1 cellular context compared by ENCODE assay signal in genomic region chr22:45314789-45315188, GRCh38.
TF ChIP-seq lines count a peak whose summit lies in the region.

No MANE protein-coding gene starts in this region.

TF ChIP-seq in K562, 482 proteins besides CTCF, POLR2A, EP300 and RAD21:
- TF ChIP-seq TEAD4 (IDR thresholded peaks at IDR 0.05; ENCODE audit: low read length) (peak; percentile 49), TEAD4 (CRISPR knock-in tag; IDR thresholded peaks at IDR 0.05; ENCODE audit: borderline replicate concordance) (no peak), TCF3 (CRISPR knock-in tag; IDR thresholded peaks at IDR 0.05) (peak; percentile 73), DPF2 (IDR thresholded peaks at IDR 0.05) (0 out of 2 replicates have a peak, but pooled peaks have one; percentile 9), MYC (IDR thresholded peaks at IDR 0.05; ENCODE audit: low read depth, low read length) (peak; percentile 15; the same call in 1 of the 2 replicates), MYC (CRISPR knock-in tag; IDR thresholded peaks at IDR 0.05; ENCODE audit: borderline replicate concordance, low read depth) (no peak), CBFA2T3 (IDR thresholded peaks at IDR 0.05) (peak; percentile 73), ZNF668 (CRISPR knock-in tag; IDR thresholded peaks at IDR 0.05) (no peak), DACH1 (IDR thresholded peaks at IDR 0.05; ENCODE audit: partially characterized antibody) (peak; percentile 8), RCOR1 (IDR thresholded peaks at IDR 0.05; ENCODE audit: borderline replicate concordance in 1 of 2, low read depth in 2 of 2, low read length in 2 of 2) (peak in 1 of 2 experiments; percentile 38; a peak in 1 of 4 replicates), ARID1B (IDR thresholded peaks at IDR 0.05) (peak; percentile 54), THRAP3 (IDR thresholded peaks at IDR 0.05; ENCODE audit: borderline replicate concordance) (no peak), NCOR1 (IDR thresholded peaks at IDR 0.05) (peak; percentile 54), POLR2AphosphoS5 (IDR thresholded peaks at IDR 0.05; ENCODE audit: control insufficient read depth, insufficient read depth, low read depth, low read length) (0 out of 2 replicates have a peak, but pooled peaks have one; percentile 21), ILF3 (IDR thresholded peaks at IDR 0.05; ENCODE audit: borderline replicate concordance) (0 out of 2 replicates have a peak, but pooled peaks have one; percentile 28), FOSL1 (tag; conservative IDR thresholded peaks at IDR 0.05) (peak; percentile 28), ZNF764 (CRISPR knock-in tag; IDR thresholded peaks at IDR 0.05; ENCODE audit: low read depth) (no peak), CREM (IDR thresholded peaks at IDR 0.05; ENCODE audit: low read depth) (peak; percentile 24; the same call in 1 of the 2 replicates), CBFA2T2 (conservative IDR thresholded peaks at IDR 0.05) (peak; percentile 51), KDM1A (IDR thresholded peaks at IDR 0.05) (peak; percentile 31 to 37; a peak in 1 of 4 replicates)
- TF ChIP-seq, protein P1, sequence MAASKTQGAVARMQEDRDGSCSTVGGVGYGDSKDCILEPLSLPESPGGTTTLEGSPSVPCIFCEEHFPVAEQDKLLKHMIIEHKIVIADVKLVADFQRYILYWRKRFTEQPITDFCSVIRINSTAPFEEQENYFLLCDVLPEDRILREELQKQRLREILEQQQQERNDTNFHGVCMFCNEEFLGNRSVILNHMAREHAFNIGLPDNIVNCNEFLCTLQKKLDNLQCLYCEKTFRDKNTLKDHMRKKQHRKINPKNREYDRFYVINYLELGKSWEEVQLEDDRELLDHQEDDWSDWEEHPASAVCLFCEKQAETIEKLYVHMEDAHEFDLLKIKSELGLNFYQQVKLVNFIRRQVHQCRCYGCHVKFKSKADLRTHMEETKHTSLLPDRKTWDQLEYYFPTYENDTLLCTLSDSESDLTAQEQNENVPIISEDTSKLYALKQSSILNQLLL (CRISPR knock-in tag; IDR thresholded peaks at IDR 0.05; ENCODE audit: borderline replicate concordance): no peak
- TF ChIP-seq, protein P2, sequence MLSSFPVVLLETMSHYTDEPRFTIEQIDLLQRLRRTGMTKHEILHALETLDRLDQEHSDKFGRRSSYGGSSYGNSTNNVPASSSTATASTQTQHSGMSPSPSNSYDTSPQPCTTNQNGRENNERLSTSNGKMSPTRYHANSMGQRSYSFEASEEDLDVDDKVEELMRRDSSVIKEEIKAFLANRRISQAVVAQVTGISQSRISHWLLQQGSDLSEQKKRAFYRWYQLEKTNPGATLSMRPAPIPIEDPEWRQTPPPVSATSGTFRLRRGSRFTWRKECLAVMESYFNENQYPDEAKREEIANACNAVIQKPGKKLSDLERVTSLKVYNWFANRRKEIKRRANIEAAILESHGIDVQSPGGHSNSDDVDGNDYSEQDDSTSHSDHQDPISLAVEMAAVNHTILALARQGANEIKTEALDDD (IDR thresholded peaks at IDR 0.05): peak; percentile 57; the same call in 1 of the 2 replicates
- TF ChIP-seq, protein P3, sequence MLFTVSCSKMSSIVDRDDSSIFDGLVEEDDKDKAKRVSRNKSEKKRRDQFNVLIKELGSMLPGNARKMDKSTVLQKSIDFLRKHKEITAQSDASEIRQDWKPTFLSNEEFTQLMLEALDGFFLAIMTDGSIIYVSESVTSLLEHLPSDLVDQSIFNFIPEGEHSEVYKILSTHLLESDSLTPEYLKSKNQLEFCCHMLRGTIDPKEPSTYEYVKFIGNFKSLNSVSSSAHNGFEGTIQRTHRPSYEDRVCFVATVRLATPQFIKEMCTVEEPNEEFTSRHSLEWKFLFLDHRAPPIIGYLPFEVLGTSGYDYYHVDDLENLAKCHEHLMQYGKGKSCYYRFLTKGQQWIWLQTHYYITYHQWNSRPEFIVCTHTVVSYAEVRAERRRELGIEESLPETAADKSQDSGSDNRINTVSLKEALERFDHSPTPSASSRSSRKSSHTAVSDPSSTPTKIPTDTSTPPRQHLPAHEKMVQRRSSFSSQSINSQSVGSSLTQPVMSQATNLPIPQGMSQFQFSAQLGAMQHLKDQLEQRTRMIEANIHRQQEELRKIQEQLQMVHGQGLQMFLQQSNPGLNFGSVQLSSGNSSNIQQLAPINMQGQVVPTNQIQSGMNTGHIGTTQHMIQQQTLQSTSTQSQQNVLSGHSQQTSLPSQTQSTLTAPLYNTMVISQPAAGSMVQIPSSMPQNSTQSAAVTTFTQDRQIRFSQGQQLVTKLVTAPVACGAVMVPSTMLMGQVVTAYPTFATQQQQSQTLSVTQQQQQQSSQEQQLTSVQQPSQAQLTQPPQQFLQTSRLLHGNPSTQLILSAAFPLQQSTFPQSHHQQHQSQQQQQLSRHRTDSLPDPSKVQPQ (CRISPR knock-in tag; IDR thresholded peaks at IDR 0.05; ENCODE audit: borderline replicate concordance): no peak
- TF ChIP-seq, protein P4, sequence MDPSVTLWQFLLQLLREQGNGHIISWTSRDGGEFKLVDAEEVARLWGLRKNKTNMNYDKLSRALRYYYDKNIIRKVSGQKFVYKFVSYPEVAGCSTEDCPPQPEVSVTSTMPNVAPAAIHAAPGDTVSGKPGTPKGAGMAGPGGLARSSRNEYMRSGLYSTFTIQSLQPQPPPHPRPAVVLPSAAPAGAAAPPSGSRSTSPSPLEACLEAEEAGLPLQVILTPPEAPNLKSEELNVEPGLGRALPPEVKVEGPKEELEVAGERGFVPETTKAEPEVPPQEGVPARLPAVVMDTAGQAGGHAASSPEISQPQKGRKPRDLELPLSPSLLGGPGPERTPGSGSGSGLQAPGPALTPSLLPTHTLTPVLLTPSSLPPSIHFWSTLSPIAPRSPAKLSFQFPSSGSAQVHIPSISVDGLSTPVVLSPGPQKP (CRISPR knock-in tag; IDR thresholded peaks at IDR 0.05): no peak
TF ChIP-seq in K562: peak in this region for 16.
